ENCODE assay signal across 15 cellular contexts in the genomic region with DNA sequence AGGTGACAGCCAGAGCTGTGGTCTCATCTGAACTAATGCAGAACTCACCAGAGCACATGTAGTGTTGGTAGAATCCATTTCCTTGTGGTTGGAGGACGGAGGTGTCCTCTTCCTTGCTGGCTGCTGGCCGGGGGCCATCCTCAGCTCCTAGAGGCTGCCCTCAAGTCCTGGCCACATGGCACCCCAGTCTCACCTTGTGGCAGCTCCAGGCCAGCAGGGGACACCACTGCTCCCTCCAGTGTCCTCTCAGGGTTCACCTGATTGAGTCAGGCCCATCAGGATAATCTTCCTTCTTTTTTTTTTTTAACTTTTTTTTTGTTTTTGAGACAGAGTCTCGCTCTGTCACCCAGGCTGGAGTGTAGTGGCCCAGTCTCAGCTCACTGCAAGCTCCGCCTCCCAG. TPM values are rescaled to one million over a fixed set of nuclear protein-coding genes. Genes with fewer than 3 reads are reported as not detected.
DNase-seq lines count a peak whose midpoint lies in the region; ATAC-seq, FAIRE-seq and TF ChIP-seq lines count a peak whose summit lies in the region.
"Had no signal": no experiment of that assay in that cellular context is flagged by ENCODE, and none has a peak within 500 bp of the region (broad histone marks: within the 10 kb centered on the region; RNA-seq: fewer than 3 reads in every experiment).

No MANE protein-coding gene starts in this region.

- H3K36me3 Mint-ChIP-seq in H9 (ENCODE audit: insufficient read depth in 1 of 3, low read depth in 3 of 3) = no peaks in the 10 kb centered on the region; a peak in 1 of 7 replicates
- H3K36me3 Mint-ChIP-seq: activated CD8-positive, alpha-beta memory T cell treated with anti-CD3 and anti-CD28 coated beads, Interleukin-2, amount 10 ng/mL, durations not matched to agents 7 days and 5 days; activated naive CD4-positive, alpha-beta T cell treated with anti-CD3 and anti-CD28 coated beads, Interleukin-2, amount 50 U/mL, for 72 hours; IgD-negative memory B cell had no signal

- no peaks in the 10 kb centered on the region for H3K79me1 ChIP-seq in H9 (ENCODE audit: insufficient read depth, low read depth, low read length, poor library complexity, severe bottlenecking)
- no peaks in the 10 kb centered on the region for H3K79me1 ChIP-seq in mesendoderm (ENCODE audit: low read length)

- H3K9me3 Mint-ChIP-seq in H9 = no peaks in the 10 kb centered on the region
- H3K9me3 Mint-ChIP-seq: activated naive CD4-positive, alpha-beta T cell treated with anti-CD3 and anti-CD28 coated beads, Interleukin-2, amount 50 U/mL, for 72 hours; IgD-negative memory B cell had no signal

- CTCF ChIA-PET in GM10248 (lab: Yijun Ruan, JAX) = interaction anchor here (0.9 to 7.6 kb wide), 9 partner anchors 9 to 122 kb away, joined by 3 to 237 read pairs (median 4); no protein-coding TSS in a partner anchor
- CTCF ChIA-PET in K562 (lab: Yijun Ruan, JAX; ENCODE audit: low intra/inter-chr PET ratio) = interaction anchor here (0.8 to 2.7 kb wide), 4 partner anchors 74 to 121 kb away, joined by 3 to 18 read pairs (median 6); no protein-coding TSS in a partner anchor

- no peaks in the 10 kb centered on the region for H3K4me1 Mint-ChIP-seq in H9
- H3K4me1 Mint-ChIP-seq: activated CD8-positive, alpha-beta memory T cell treated with anti-CD3 and anti-CD28 coated beads, Interleukin-2, amount 10 ng/mL, durations not matched to agents 7 days and 5 days; neural crest cell had no signal

- DNase-seq in GM10248 (ENCODE audit: extremely low spot score) = peak; percentile 43
- DNase-seq in H9 = no peak
- DNase-seq in K562 (ENCODE audit: extremely low read depth in 1 of 4, low spot score in 3 of 4) = peak in 2 of 4 experiments; percentile 23 to 33
- peak; percentile 44 for DNase-seq in mesendoderm
- DNase-seq in inferior parietal cortex (ENCODE audit: extremely low spot score) = no peak
- no peak for DNase-seq in activated T-cell treated with anti-CD3 and anti-CD28 coated beads for 4 hours
- DNase-seq: activated CD8-positive, alpha-beta memory T cell treated with anti-CD3 and anti-CD28 coated beads, Interleukin-2, amount 10 ng/mL, durations not matched to agents 7 days and 5 days; COR-L47; NCI-H1694 treated with DMSO at 0.1 percent for 48 hours; spleen had no signal

- no peak overlapping the region for H3K27ac Mint-ChIP-seq in H9
- H3K27ac Mint-ChIP-seq: activated CD8-positive, alpha-beta memory T cell treated with anti-CD3 and anti-CD28 coated beads, Interleukin-2, amount 10 ng/mL, durations not matched to agents 7 days and 5 days; IgD-negative memory B cell had no signal

- no peak overlapping the region for H3K4me3 Mint-ChIP-seq in H9
- H3K4me3 Mint-ChIP-seq: activated CD8-positive, alpha-beta memory T cell treated with anti-CD3 and anti-CD28 coated beads, Interleukin-2, amount 10 ng/mL, durations not matched to agents 7 days and 5 days; IgD-negative memory B cell; neural crest cell had no signal

- H4K5ac ChIP-seq in H9 (ENCODE audit: insufficient read length, low read depth, low read length) = no peak overlapping the region
- no peak overlapping the region for H4K5ac ChIP-seq in mesendoderm (ENCODE audit: low read length)

- no peaks in the 10 kb centered on the region for H3K27me3 Mint-ChIP-seq in H9 (ENCODE audit: low read depth)

- no peak overlapping the region for H2BK120ac ChIP-seq in H9 (ENCODE audit: low read depth, low read length, poor library complexity, severe bottlenecking)
- no peak overlapping the region for H2BK120ac ChIP-seq in mesendoderm (ENCODE audit: low read depth, low read length)

- no peak overlapping the region for H3K4me3 ChIP-seq in K562
- no peak overlapping the region for H3K4me3 ChIP-seq in mesendoderm (ENCODE audit: low read length)

- no peak overlapping the region for H2AK5ac ChIP-seq in H9 (ENCODE audit: insufficient read length, low read length)
- H2AK5ac ChIP-seq in mesendoderm (ENCODE audit: low read length) = no peak overlapping the region

- no peak for TF ChIP-seq POLR2A in K562 (conservative IDR thresholded peaks at IDR 0.05)

- TF ChIP-seq EP300 in K562 (IDR thresholded peaks at IDR 0.05; ENCODE audit: low read length) = no peak

- H2BK5ac ChIP-seq in H9 (ENCODE audit: insufficient read length, low read length) = no peak overlapping the region
- H2BK5ac ChIP-seq in mesendoderm (ENCODE audit: low read length) = no peak overlapping the region

- no peaks in the 10 kb centered on the region for H4K20me1 ChIP-seq in H9 (ENCODE audit: control insufficient read depth, insufficient read depth, insufficient read length)
- H4K20me1 ChIP-seq in K562 (replicated peaks; ENCODE audit: control insufficient read depth, insufficient read depth, low read length) = no peaks in the 10 kb centered on the region

- H3K27me3 ChIP-seq in H9 (ENCODE audit: insufficient read depth, low read length) (no peaks in the 10 kb centered on the region), K562 (ENCODE audit: control insufficient read depth in 2 of 2, insufficient read depth in 2 of 2, low read length in 2 of 2) (peaks cover 17 to 21% of the 10 kb centered on the region in 2 experiments; a peak in 4 of 5 replicates), mesendoderm (ENCODE audit: insufficient read depth, low read length, poor library complexity) (no peaks in the 10 kb centered on the region)
- H3K27me3 ChIP-seq: spleen had no signal

- H3K4ac ChIP-seq in H9 (ENCODE audit: low read depth, low read length) (no peak overlapping the region), mesendoderm (ENCODE audit: low read depth, low read length) (no peak overlapping the region)

- peak; percentile 74 for FAIRE-seq in K562 (lab: Jason Lieb, UNC)

- peak; percentile 77 for ATAC-seq in K562
- ATAC-seq in activated CD4-positive, CD25-positive, alpha-beta regulatory T cell treated with anti-CD3 and anti-CD28 coated beads, Interleukin-2, amount 50 U/mL, for 24 hours = no peak
- ATAC-seq: activated CD8-positive, alpha-beta memory T cell treated with anti-CD3 and anti-CD28 coated beads, Interleukin-2, amount 10 ng/mL, durations not matched to agents 7 days and 5 days had no signal

- H2BK20ac ChIP-seq in H9 (ENCODE audit: low read depth, low read length, poor library complexity, severe bottlenecking) = no peak overlapping the region

- peak; percentile 12 to 44; a peak in 2 of 4 replicates for TF ChIP-seq RAD21 in K562 (CRISPR knock-in tag; conservative IDR thresholded peaks at IDR 0.05 in 1 of 2, IDR thresholded peaks at IDR 0.05 in 1 of 2)

- H3K9ac ChIP-seq in H9 (ENCODE audit: extremely low read depth, insufficient read length, low read length) = no peak overlapping the region
- H3K9ac ChIP-seq in K562 (ENCODE audit: insufficient read depth in 1 of 2, low read depth in 2 of 2, low read length in 2 of 2) = no peak overlapping the region
- H3K9ac ChIP-seq in mesendoderm (ENCODE audit: low read length) = no peak overlapping the region

- in situ Hi-C loops in K562 (cut with MboI) = no loop called here

- BruUV-seq in K562 (replicated peaks; lab: Mats Ljungman, UMichigan) = no TSS peak

- H4K8ac ChIP-seq in H9 (replicated peaks; ENCODE audit: insufficient read length, low read depth, low read length) (no peak overlapping the region), mesendoderm (ENCODE audit: low read depth, low read length) (no peak overlapping the region)

- H3K56ac ChIP-seq in H9 (ENCODE audit: insufficient read length, low read depth, low read length) (no peak overlapping the region), mesendoderm (ENCODE audit: low read length) (no peak overlapping the region)

- H2AFZ ChIP-seq in H9 (ENCODE audit: low read length) = no peak overlapping the region
- H2AFZ ChIP-seq in K562 (ENCODE audit: low read depth, low read length) = no peak overlapping the region

- H3K27ac ChIP-seq in H9 (ENCODE audit: insufficient read length, low read depth, low read length) (no peak overlapping the region), K562 (ENCODE audit: extremely low read depth, low read depth, low read length) (no peak overlapping the region), mesendoderm (ENCODE audit: low read depth, low read length) (no peak overlapping the region)

- H3K14ac ChIP-seq in H9 (ENCODE audit: insufficient read depth, low read length) = no peak overlapping the region

- H3K18ac ChIP-seq in H9 (ENCODE audit: insufficient read length, low read depth, low read length) = no peak overlapping the region
- H3K18ac ChIP-seq in mesendoderm (ENCODE audit: low read length) = no peak overlapping the region

- H4K91ac ChIP-seq in H9 (ENCODE audit: insufficient read length, low read depth, low read length) = no peak overlapping the region

- no peak overlapping the region for H3K23ac ChIP-seq in H9 (ENCODE audit: insufficient read length, low read depth, low read length)
- no peak overlapping the region for H3K23ac ChIP-seq in mesendoderm (ENCODE audit: low read length)

- H3T11ph ChIP-seq in H9 (ENCODE audit: low read length) = no peak overlapping the region

- H3K4me2 ChIP-seq in H9 (ENCODE audit: insufficient read depth, insufficient read length, low read length) (no peak overlapping the region), K562 (ENCODE audit: insufficient read depth, low read length) (no peak overlapping the region), mesendoderm (ENCODE audit: low read length) (no peak overlapping the region)

- H3K9me3 ChIP-seq in H9 (ENCODE audit: control insufficient read depth, low read depth, low read length) (no peaks in the 10 kb centered on the region), K562 (replicated peaks; ENCODE audit: control insufficient read depth, insufficient read depth, low read depth, low read length) (no peaks in the 10 kb centered on the region)
- H3K9me3 ChIP-seq: spleen had no signal

- POLR2A ChIA-PET in GM10248 (lab: Yijun Ruan, JAX) = no interaction called here
- POLR2A ChIA-PET in K562 (lab: Yijun Ruan, JAX) = interaction anchor here (0.6 kb wide), 1 partner anchor 83 kb away, joined by 3 read pairs; no protein-coding TSS in a partner anchor

- no peaks in the 10 kb centered on the region for H3K23me2 ChIP-seq in H9 (ENCODE audit: insufficient read length, low read depth, low read length, poor library complexity, severe bottlenecking)

- intact Hi-C loops in K562 (cut with micrococcal nuclease) = no loop called here

- no peaks in the 10 kb centered on the region for H3K79me2 ChIP-seq in H9 (ENCODE audit: insufficient read depth, low read length)
- no peaks in the 10 kb centered on the region for H3K79me2 ChIP-seq in K562 (ENCODE audit: control insufficient read depth, insufficient read depth, low read length)
- no peaks in the 10 kb centered on the region for H3K79me2 ChIP-seq in mesendoderm (ENCODE audit: control insufficient read depth, insufficient read depth, low read length)

- no CpG with 5 or more reads among the region's 4 CpGs for WGBS in H9 (ENCODE audit: extremely low coverage, insufficient read length, low lambda C conversion rate)
- 25% methylated on average over 4 of the region's 4 CpGs for WGBS in K562 (ENCODE audit: insufficient coverage, low coverage, missing lambda C conversion rate)
- WGBS in mesendoderm (ENCODE audit: extremely low coverage, insufficient coverage, low lambda C conversion rate) = no CpG with 5 or more reads among the region's 4 CpGs

- H3K36me3 ChIP-seq in K562 (ENCODE audit: control insufficient read depth, insufficient read depth, low read length) (no peaks in the 10 kb centered on the region), mesendoderm (ENCODE audit: control insufficient read depth, insufficient read depth, low read length) (no peaks in the 10 kb centered on the region)

- no peaks in the 10 kb centered on the region for H3K9me1 ChIP-seq in K562 (ENCODE audit: control insufficient read depth, insufficient read depth, low read length)

- H2BK15ac ChIP-seq in H9 (ENCODE audit: low read depth, low read length) = no peak overlapping the region
- H2BK15ac ChIP-seq in mesendoderm (replicated peaks; ENCODE audit: low read depth) = no peak overlapping the region

- TF ChIP-seq CTCF in GM10248 (IDR thresholded peaks at IDR 0.05; ENCODE audit: control extremely low read depth, extremely low read depth, low read depth, missing control alignments) (peak; percentile 58), H9 (conservative IDR thresholded peaks at IDR 0.05) (peak; percentile 38; the same call in 2 of the 3 replicates), K562 (IDR thresholded peaks at IDR 0.05 in 2 of 3, conservative IDR thresholded peaks at IDR 0.05 in 1 of 3; ENCODE audit: insufficient read depth in 2 of 3, low read depth in 1 of 3, low read length in 3 of 3) (peak; percentile 42 to 52 (median 51); a peak in 5 of 6 replicates)

- H2BK12ac ChIP-seq in H9 (ENCODE audit: insufficient read length, low read depth, low read length) = no peak overlapping the region

- H3K4me1 ChIP-seq in H9 (ENCODE audit: insufficient read depth, low read length) (no peaks in the 10 kb centered on the region), K562 (replicated peaks in 1 of 2; ENCODE audit: control insufficient read depth in 2 of 2, insufficient read depth in 2 of 2, low read length in 2 of 2) (0 out of 5 replicates have a peak, but pooled peaks cover 0 to 3% of the 10 kb centered on the region in 2 experiments), mesendoderm (ENCODE audit: control insufficient read depth, low read depth, low read length) (no peaks in the 10 kb centered on the region)

RNA-seq across cellular contexts. Expression of gene KCNE1, which starts 2.9 kb away (rescaled TPM):
- total RNA-seq in H9 (2021) = 0.13 and 0.28 TPM in 2 replicates
- total RNA-seq in K562 (2011; cell fraction: chromatin; rRNA removed; ENCODE audit: low replicate concordance) = 0.79 and 1.0 TPM in 2 replicates
- total RNA-seq in K562 (2011; cell fraction: nucleolus; rRNA removed) = 0.33 and 0.39 TPM in 2 replicates
- 0.37 and 1.1 TPM in 2 replicates for total RNA-seq in K562 (2011; cell fraction: nucleoplasm; rRNA removed)
- 0.12 TPM in 1 of 2 replicates, not detected in the other for total RNA-seq in K562 (2014; rRNA removed)
- total RNA-seq in K562 (2014; rRNA removed; fragmentation: Illumina TruSeq; extraction: Trizol) = 0.16 and 0.22 TPM in 2 replicates
- 0.07 and 0.11 TPM in 2 replicates for total RNA-seq in K562 (2015; rRNA removed; fragmentation: Illumina TruSeq; extraction: Trizol)
- 0.16 and 0.34 TPM in 2 replicates for total RNA-seq in K562 (2021)
- polyA plus RNA-seq in K562 (2011; rRNA removed) = 0.09 and 0.22 TPM in 2 replicates
- polyA plus RNA-seq in K562 (2011; cell fraction: cytosol; rRNA removed) = 0.09 TPM in 1 of 2 replicates, not detected in the other
- polyA plus RNA-seq in K562 (2011; cell fraction: nucleus; rRNA removed) = 0.13 and 0.36 TPM in 2 replicates
- 0.07 and 0.10 TPM in 2 replicates for polyA plus RNA-seq in K562 (2012)
- polyA plus RNA-seq in K562 (2014; fragmentation: Illumina TruSeq; extraction: Trizol) = 0.07 and 0.08 TPM in 2 replicates
- polyA plus RNA-seq in K562 (2014; fragmentation: Nextera tagmentation; extraction: Ambion mirVana) = not detected
- polyA plus RNA-seq in K562 (2014; rRNA removed) = 0.05 TPM in 1 of 2 replicates, not detected in the other
- 0.09 TPM in 1 of 2 replicates, not detected in the other for polyA minus RNA-seq in K562 (2011; rRNA and poly(A)+ RNA removed)
- polyA minus RNA-seq in K562 (2011; cell fraction: cytosol; rRNA and poly(A)+ RNA removed) = not detected in 2 replicates
- polyA minus RNA-seq in K562 (2011; cell fraction: nucleus; rRNA and poly(A)+ RNA removed) = 0.13 and 0.56 TPM in 2 replicates
- 0.21 TPM for polyA plus RNA-seq in mesendoderm (2013, experiment 1 of 2)
- 0.24 TPM for polyA plus RNA-seq in mesendoderm (2013, experiment 2 of 2)
- total RNA-seq: SK-MEL-5 had no signal
- polyA plus RNA-seq: IgD-negative memory B cell had no signal

Comparison
In these comparisons a context has a peak if more than half of its experiments do, and no peak if none do; other contexts are left out.
1. DNase-seq: peak in GM10248 (single experiment) and mesendoderm (single experiment); none in H9 (single experiment), inferior parietal cortex (single experiment) and activated T-cell treated with anti-CD3 and anti-CD28 coated beads for 4 hours (single experiment).
2. Peak in every context shown above with its lines, with median percentiles within 50 percentile points of each other: CTCF ChIP-seq.